In genomic region chr14:61662437-61663311, GRCh38 we compare ENCODE assay signal across 2 cellular contexts.
A peak's percentile ranks its signal among the peaks of the same experiment; 100 is the strongest.
TF ChIP-seq lines count a peak whose summit lies in the region.

No MANE protein-coding gene starts in this region.

TF ChIP-seq in IMR-90, 13 proteins besides CTCF, POLR2A, EP300 and RAD21 (continued from another document):
- TF ChIP-seq ELK1 (IDR thresholded peaks at IDR 0.05; ENCODE audit: borderline replicate concordance, low read depth, low read length), result no peak
- TF ChIP-seq RFX5 (IDR thresholded peaks at IDR 0.05; ENCODE audit: low read depth, low read length), result no peak
- no peak for TF ChIP-seq CEBPB (IDR thresholded peaks at IDR 0.05; ENCODE audit: low read depth, low read length)
- TF ChIP-seq NFE2L2 (IDR thresholded peaks at IDR 0.05; ENCODE audit: low read depth, low read length), result peak; percentile 98
- TF ChIP-seq FOS (IDR thresholded peaks at IDR 0.05; ENCODE audit: low read depth, low read length), result no peak
- no peak for TF ChIP-seq CHD1 (IDR thresholded peaks at IDR 0.05; ENCODE audit: low read depth, low read length)
- no peak for TF ChIP-seq MAZ (IDR thresholded peaks at IDR 0.05; ENCODE audit: borderline replicate concordance, low read depth, low read length)
- TF ChIP-seq MAFK (IDR thresholded peaks at IDR 0.05; ENCODE audit: low read depth, low read length), result peak; percentile 89
- no peak for TF ChIP-seq MXI1 (IDR thresholded peaks at IDR 0.05; ENCODE audit: borderline replicate concordance, low read depth, low read length)

TF ChIP-seq in WTC11, 78 proteins besides CTCF, POLR2A, EP300 and RAD21 (continued from another document):
- peak; percentile 30; the same call in 1 of the 2 replicates for TF ChIP-seq USF2 (CRISPR knock-in tag; IDR thresholded peaks at IDR 0.05)
- no peak for TF ChIP-seq SOX15 (CRISPR knock-in tag; IDR thresholded peaks at IDR 0.05)
- TF ChIP-seq SMAD3 (CRISPR knock-in tag; IDR thresholded peaks at IDR 0.05; ENCODE audit: borderline replicate concordance), result no peak
- TF ChIP-seq CDX4 (CRISPR knock-in tag; IDR thresholded peaks at IDR 0.05; ENCODE audit: borderline replicate concordance), result no peak
- no peak for TF ChIP-seq TCF7 (CRISPR knock-in tag; IDR thresholded peaks at IDR 0.05; ENCODE audit: low read depth)
- peak; percentile 92 for TF ChIP-seq NFE2L1 (CRISPR knock-in tag; IDR thresholded peaks at IDR 0.05)
